In the genomic region with DNA sequence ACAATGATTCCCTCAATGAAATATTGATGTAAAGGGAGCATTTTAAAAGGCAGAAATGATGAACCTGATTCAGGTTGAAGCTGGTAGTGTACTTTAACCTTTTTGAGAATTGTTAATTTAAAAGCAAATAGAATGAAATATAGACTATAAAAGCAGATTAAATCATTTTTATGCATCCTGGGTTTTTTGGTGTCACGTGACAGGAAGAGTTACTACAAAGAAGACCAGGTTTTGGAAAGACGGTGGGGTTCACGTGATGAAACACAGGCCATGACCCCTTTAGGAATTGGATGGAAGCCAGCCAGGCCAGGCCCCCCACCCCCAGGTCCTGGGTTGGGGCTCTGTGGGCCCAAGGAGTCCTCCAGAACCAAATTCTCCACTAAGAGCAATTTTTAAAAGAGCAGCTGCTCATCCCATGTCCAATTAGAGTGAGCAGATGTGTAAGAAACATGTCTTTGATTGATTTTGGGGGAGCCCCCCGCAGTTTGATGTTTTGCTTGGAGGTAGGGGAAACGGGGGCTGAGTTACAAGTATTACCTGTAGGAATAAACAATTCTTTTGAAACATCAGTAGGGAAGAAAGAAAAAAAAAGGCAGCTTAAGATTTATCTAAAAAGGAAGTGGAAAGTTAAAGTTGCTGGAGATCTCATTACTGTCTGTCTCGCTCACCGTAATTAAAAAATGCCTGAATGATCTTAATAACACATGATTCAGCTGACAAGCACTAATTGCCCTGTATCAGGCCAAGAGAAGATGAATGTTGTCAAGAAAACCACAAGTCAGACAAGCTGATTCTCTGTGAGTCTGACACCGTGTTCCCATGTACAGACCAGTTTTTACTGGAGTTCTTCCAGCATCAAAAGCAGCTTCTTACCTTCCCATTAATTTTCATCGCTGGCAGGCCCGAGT, we compare ENCODE assay signal across 1 cellular context.
TF ChIP-seq lines count a peak whose summit lies in the region.

No MANE protein-coding gene starts in this region.

TF ChIP-seq in HEK293, 187 proteins besides CTCF, POLR2A, EP300 and RAD21 (continued from another document and continues in another):
- TF ChIP-seq ELK4 (IDR thresholded peaks at IDR 0.05; ENCODE audit: borderline replicate concordance, low read depth, low read length) = no peak
- TF ChIP-seq GLIS2 (tag by site-specific recombination; IDR thresholded peaks at IDR 0.05) = 0 out of 2 replicates have a peak, but pooled peaks have one; percentile 23
- no peak for TF ChIP-seq ZBTB48 (tag by site-specific recombination; IDR thresholded peaks at IDR 0.05)
- no peak for TF ChIP-seq ZSCAN18 (tag by site-specific recombination; IDR thresholded peaks at IDR 0.05)
- TF ChIP-seq, protein P1, sequence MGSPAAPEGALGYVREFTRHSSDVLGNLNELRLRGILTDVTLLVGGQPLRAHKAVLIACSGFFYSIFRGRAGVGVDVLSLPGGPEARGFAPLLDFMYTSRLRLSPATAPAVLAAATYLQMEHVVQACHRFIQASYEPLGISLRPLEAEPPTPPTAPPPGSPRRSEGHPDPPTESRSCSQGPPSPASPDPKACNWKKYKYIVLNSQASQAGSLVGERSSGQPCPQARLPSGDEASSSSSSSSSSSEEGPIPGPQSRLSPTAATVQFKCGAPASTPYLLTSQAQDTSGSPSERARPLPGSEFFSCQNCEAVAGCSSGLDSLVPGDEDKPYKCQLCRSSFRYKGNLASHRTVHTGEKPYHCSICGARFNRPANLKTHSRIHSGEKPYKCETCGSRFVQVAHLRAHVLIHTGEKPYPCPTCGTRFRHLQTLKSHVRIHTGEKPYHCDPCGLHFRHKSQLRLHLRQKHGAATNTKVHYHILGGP (tag by site-specific recombination; IDR thresholded peaks at IDR 0.05) = no peak
- peak; percentile 48; the same call in 1 of the 2 replicates for TF ChIP-seq PRDM1 (tag by site-specific recombination; IDR thresholded peaks at IDR 0.05)
- TF ChIP-seq ZNF626 (tag by site-specific recombination; IDR thresholded peaks at IDR 0.05) = no peak
- no peak for TF ChIP-seq ZNF16 (tag by site-specific recombination; IDR thresholded peaks at IDR 0.05; ENCODE audit: low read depth)
- no peak for TF ChIP-seq ZNF274 (IDR thresholded peaks at IDR 0.05; ENCODE audit: low read length)
- no peak for TF ChIP-seq ZNF274 (tag by site-specific recombination; IDR thresholded peaks at IDR 0.05; ENCODE audit: borderline replicate concordance)
- TF ChIP-seq ZNF558 (tag by site-specific recombination; IDR thresholded peaks at IDR 0.05) = no peak
- TF ChIP-seq ZFP3 (tag by site-specific recombination; IDR thresholded peaks at IDR 0.05; ENCODE audit: low read depth) = no peak
- no peak for TF ChIP-seq ZNF548 (tag by site-specific recombination; IDR thresholded peaks at IDR 0.05)
- TF ChIP-seq ZNF621 (tag by site-specific recombination; IDR thresholded peaks at IDR 0.05) = no peak
- peak; percentile 79; the same call in 1 of the 2 replicates for TF ChIP-seq ZBTB1 (tag by site-specific recombination; IDR thresholded peaks at IDR 0.05)
- TF ChIP-seq HOXA7 (CRISPR knock-in tag; IDR thresholded peaks at IDR 0.05; ENCODE audit: borderline replicate concordance) = no peak
- no peak for TF ChIP-seq YY1 (tag by site-specific recombination; IDR thresholded peaks at IDR 0.05)
- TF ChIP-seq, protein P2, sequence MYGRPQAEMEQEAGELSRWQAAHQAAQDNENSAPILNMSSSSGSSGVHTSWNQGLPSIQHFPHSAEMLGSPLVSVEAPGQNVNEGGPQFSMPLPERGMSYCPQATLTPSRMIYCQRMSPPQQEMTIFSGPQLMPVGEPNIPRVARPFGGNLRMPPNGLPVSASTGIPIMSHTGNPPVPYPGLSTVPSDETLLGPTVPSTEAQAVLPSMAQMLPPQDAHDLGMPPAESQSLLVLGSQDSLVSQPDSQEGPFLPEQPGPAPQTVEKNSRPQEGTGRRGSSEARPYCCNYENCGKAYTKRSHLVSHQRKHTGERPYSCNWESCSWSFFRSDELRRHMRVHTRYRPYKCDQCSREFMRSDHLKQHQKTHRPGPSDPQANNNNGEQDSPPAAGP (tag by site-specific recombination; IDR thresholded peaks at IDR 0.05) = no peak
- no peak for TF ChIP-seq ZNF791 (tag by site-specific recombination; IDR thresholded peaks at IDR 0.05)
- no peak; the same call in 1 of the 2 replicates for TF ChIP-seq ZNF76 (tag by site-specific recombination; IDR thresholded peaks at IDR 0.05; ENCODE audit: borderline replicate concordance, low read depth)
- TF ChIP-seq ZNF596 (tag by site-specific recombination; IDR thresholded peaks at IDR 0.05) = no peak
- peak; percentile 87 for TF ChIP-seq ZNF366 (tag by site-specific recombination; conservative IDR thresholded peaks at IDR 0.05)
- TF ChIP-seq ZNF777 (tag by site-specific recombination; IDR thresholded peaks at IDR 0.05; ENCODE audit: borderline replicate concordance) = no peak
- TF ChIP-seq ZNF768 (tag by site-specific recombination; IDR thresholded peaks at IDR 0.05) = no peak
- TF ChIP-seq, protein P3, sequence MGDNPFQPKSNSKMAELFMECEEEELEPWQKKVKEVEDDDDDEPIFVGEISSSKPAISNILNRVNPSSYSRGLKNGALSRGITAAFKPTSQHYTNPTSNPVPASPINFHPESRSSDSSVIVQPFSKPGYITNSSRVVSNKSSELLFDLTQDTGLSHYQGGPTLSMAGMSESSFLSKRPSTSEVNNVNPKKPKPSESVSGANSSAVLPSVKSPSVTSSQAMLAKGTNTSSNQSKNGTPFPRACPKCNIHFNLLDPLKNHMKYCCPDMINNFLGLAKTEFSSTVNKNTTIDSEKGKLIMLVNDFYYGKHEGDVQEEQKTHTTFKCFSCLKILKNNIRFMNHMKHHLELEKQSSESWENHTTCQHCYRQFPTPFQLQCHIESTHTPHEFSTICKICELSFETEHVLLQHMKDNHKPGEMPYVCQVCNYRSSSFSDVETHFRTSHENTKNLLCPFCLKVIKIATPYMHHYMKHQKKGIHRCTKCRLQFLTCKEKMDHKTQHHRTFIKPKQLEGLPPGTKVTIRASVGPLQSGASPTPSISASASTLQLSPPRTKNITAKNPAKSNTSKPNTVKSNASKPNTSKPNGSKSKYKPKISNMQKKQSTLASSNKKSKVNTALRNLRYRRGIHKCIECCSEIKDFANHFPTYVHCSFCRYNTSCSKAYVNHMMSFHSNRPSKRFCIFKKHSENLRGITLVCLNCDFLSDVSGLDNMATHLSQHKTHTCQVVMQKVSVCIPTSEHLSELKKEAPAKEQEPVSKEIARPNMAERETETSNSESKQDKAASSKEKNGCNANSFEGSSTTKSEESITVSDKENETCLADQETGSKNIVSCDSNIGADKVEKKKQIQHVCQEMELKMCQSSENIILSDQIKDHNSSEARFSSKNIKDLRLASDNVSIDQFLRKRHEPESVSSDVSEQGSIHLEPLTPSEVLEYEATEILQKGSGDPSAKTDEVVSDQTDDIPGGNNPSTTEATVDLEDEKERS (tag by site-specific recombination; IDR thresholded peaks at IDR 0.05) = no peak
- TF ChIP-seq ZNF654 (tag by site-specific recombination; IDR thresholded peaks at IDR 0.05; ENCODE audit: low read depth) = no peak; the same call in 1 of the 2 replicates
- TF ChIP-seq ZSCAN23 (tag by site-specific recombination; IDR thresholded peaks at IDR 0.05) = peak; percentile 80; the same call in 1 of the 2 replicates
- TF ChIP-seq, protein P4, sequence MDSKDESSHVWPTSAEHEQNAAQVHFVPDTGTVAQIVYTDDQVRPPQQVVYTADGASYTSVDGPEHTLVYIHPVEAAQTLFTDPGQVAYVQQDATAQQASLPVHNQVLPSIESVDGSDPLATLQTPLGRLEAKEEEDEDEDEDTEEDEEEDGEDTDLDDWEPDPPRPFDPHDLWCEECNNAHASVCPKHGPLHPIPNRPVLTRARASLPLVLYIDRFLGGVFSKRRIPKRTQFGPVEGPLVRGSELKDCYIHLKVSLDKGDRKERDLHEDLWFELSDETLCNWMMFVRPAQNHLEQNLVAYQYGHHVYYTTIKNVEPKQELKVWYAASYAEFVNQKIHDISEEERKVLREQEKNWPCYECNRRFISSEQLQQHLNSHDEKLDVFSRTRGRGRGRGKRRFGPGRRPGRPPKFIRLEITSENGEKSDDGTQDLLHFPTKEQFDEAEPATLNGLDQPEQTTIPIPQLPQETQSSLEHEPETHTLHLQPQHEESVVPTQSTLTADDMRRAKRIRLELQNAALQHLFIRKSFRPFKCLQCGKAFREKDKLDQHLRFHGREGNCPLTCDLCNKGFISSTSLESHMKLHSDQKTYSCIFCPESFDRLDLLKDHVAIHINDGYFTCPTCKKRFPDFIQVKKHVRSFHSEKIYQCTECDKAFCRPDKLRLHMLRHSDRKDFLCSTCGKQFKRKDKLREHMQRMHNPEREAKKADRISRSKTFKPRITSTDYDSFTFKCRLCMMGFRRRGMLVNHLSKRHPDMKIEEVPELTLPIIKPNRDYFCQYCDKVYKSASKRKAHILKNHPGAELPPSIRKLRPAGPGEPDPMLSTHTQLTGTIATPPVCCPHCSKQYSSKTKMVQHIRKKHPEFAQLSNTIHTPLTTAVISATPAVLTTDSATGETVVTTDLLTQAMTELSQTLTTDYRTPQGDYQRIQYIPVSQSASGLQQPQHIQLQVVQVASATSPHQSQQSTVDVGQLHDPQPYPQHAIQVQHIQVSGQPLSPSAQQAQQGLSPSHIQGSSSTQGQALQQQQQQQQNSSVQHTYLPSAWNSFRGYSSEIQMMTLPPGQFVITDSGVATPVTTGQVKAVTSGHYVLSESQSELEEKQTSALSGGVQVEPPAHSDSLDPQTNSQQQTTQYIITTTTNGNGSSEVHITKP (tag by site-specific recombination; IDR thresholded peaks at IDR 0.05) = no peak
- TF ChIP-seq TRIM28 (IDR thresholded peaks at IDR 0.05; ENCODE audit: borderline replicate concordance, low read length) = no peak
- TF ChIP-seq, protein P5, sequence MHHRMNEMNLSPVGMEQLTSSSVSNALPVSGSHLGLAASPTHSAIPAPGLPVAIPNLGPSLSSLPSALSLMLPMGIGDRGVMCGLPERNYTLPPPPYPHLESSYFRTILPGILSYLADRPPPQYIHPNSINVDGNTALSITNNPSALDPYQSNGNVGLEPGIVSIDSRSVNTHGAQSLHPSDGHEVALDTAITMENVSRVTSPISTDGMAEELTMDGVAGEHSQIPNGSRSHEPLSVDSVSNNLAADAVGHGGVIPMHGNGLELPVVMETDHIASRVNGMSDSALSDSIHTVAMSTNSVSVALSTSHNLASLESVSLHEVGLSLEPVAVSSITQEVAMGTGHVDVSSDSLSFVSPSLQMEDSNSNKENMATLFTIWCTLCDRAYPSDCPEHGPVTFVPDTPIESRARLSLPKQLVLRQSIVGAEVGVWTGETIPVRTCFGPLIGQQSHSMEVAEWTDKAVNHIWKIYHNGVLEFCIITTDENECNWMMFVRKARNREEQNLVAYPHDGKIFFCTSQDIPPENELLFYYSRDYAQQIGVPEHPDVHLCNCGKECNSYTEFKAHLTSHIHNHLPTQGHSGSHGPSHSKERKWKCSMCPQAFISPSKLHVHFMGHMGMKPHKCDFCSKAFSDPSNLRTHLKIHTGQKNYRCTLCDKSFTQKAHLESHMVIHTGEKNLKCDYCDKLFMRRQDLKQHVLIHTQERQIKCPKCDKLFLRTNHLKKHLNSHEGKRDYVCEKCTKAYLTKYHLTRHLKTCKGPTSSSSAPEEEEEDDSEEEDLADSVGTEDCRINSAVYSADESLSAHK (tag by site-specific recombination; IDR thresholded peaks at IDR 0.05) = peak; percentile 50
- TF ChIP-seq ZFP69B (tag by site-specific recombination; IDR thresholded peaks at IDR 0.05) = no peak
- no peak for TF ChIP-seq SALL2 (tag by site-specific recombination; IDR thresholded peaks at IDR 0.05; ENCODE audit: borderline replicate concordance)
- TF ChIP-seq ZBTB10 (tag by site-specific recombination; IDR thresholded peaks at IDR 0.05) = no peak
- TF ChIP-seq GFI1B (tag by site-specific recombination; IDR thresholded peaks at IDR 0.05) = no peak
